Comparison of ENCODE assay signal across 1 cellular context in genomic region chr12:68364893-68365725, GRCh38.
TF ChIP-seq lines count a peak whose summit lies in the region.

No MANE protein-coding gene starts in this region.

TF ChIP-seq in K562, 482 proteins besides CTCF, POLR2A, EP300 and RAD21 (continued from another document and continues in another):
- TF ChIP-seq ZC3H11A (IDR thresholded peaks at IDR 0.05; ENCODE audit: low read depth, low read length), result 0 out of 2 replicates have a peak, but pooled peaks have one; percentile 44
- no peak for TF ChIP-seq MBD1 (CRISPR knock-in tag; IDR thresholded peaks at IDR 0.05)
- no peak for TF ChIP-seq KLF6 (CRISPR knock-in tag; IDR thresholded peaks at IDR 0.05; ENCODE audit: borderline replicate concordance)
- TF ChIP-seq MECOM (CRISPR knock-in tag; IDR thresholded peaks at IDR 0.05), result no peak
- 0 out of 2 replicates have a peak, but pooled peaks have one; percentile 22 for TF ChIP-seq ZNF232 (CRISPR knock-in tag; IDR thresholded peaks at IDR 0.05)
- TF ChIP-seq LCOR (CRISPR knock-in tag; IDR thresholded peaks at IDR 0.05), result 0 out of 2 replicates have a peak, but pooled peaks have one; percentile 39
- peak; percentile 47; the same call in 1 of the 2 replicates for TF ChIP-seq ZNF76 (CRISPR knock-in tag; IDR thresholded peaks at IDR 0.05; ENCODE audit: borderline replicate concordance)
- peak; percentile 31 to 40; a peak in 1 of 4 replicates for TF ChIP-seq TRIM24 (IDR thresholded peaks at IDR 0.05)
- peak; percentile 80; the same call in 1 of the 2 replicates for TF ChIP-seq FOXP4 (CRISPR knock-in tag; IDR thresholded peaks at IDR 0.05; ENCODE audit: borderline replicate concordance)
- no peak for TF ChIP-seq ZNF830 (CRISPR knock-in tag; IDR thresholded peaks at IDR 0.05)
- no peak for TF ChIP-seq TCFL5 (CRISPR knock-in tag; conservative IDR thresholded peaks at IDR 0.05)
- peak; percentile 90 for TF ChIP-seq HDAC2 (IDR thresholded peaks at IDR 0.05)
- TF ChIP-seq GABPB2 (CRISPR knock-in tag; conservative IDR thresholded peaks at IDR 0.05), result no peak
- no peak for TF ChIP-seq ZNF668 (CRISPR knock-in tag; IDR thresholded peaks at IDR 0.05)
- no peak for TF ChIP-seq IRF1 (CRISPR knock-in tag; IDR thresholded peaks at IDR 0.05; ENCODE audit: borderline replicate concordance)
- TF ChIP-seq ZBTB2 (IDR thresholded peaks at IDR 0.05), result no peak; the same call in 1 of the 2 replicates
- peak; percentile 53 to 76 for TF ChIP-seq MNT (conservative IDR thresholded peaks at IDR 0.05)
- peak; percentile 75; the same call in 1 of the 2 replicates for TF ChIP-seq ATF7 (IDR thresholded peaks at IDR 0.05)
- no peak for TF ChIP-seq DLX4 (CRISPR knock-in tag; IDR thresholded peaks at IDR 0.05)
- peak; percentile 74 for TF ChIP-seq GATA2 (CRISPR knock-in tag; IDR thresholded peaks at IDR 0.05)
- no peak for TF ChIP-seq CGGBP1 (CRISPR knock-in tag; IDR thresholded peaks at IDR 0.05)
- peak; percentile 70; the same call in 1 of the 2 replicates for TF ChIP-seq JUND (IDR thresholded peaks at IDR 0.05; ENCODE audit: borderline replicate concordance, low read depth, low read length)
- TF ChIP-seq JUND (tag; IDR thresholded peaks at IDR 0.05; ENCODE audit: borderline replicate concordance, low read depth, low read length), result peak; percentile 35; the same call in 1 of the 3 replicates
- peak; percentile 35; the same call in 1 of the 2 replicates for TF ChIP-seq EHMT2 (IDR thresholded peaks at IDR 0.05)
- peak; percentile 92; the same call in 1 of the 2 replicates for TF ChIP-seq ETV5 (CRISPR knock-in tag; IDR thresholded peaks at IDR 0.05; ENCODE audit: low read depth)
- no peak for TF ChIP-seq HINFP (tag; conservative IDR thresholded peaks at IDR 0.05; ENCODE audit: low read depth)
- TF ChIP-seq ZNF79 (CRISPR knock-in tag; IDR thresholded peaks at IDR 0.05; ENCODE audit: low read depth), result no peak
- TF ChIP-seq ZNF165 (CRISPR knock-in tag; IDR thresholded peaks at IDR 0.05; ENCODE audit: borderline replicate concordance), result no peak
- no peak for TF ChIP-seq FOXO4 (CRISPR knock-in tag; IDR thresholded peaks at IDR 0.05)
- no peak for TF ChIP-seq ARID3A (IDR thresholded peaks at IDR 0.05; ENCODE audit: borderline replicate concordance, low read depth, low read length)
- no peak for TF ChIP-seq NR2C2 (CRISPR knock-in tag; IDR thresholded peaks at IDR 0.05)
- TF ChIP-seq NR2C2 (tag; IDR thresholded peaks at IDR 0.05), result peak; percentile 44; the same call in 1 of the 2 replicates
- TF ChIP-seq SRSF7 (optimal IDR thresholded peaks at IDR 0.05; ENCODE audit: low read depth, low read length), result no peak
- TF ChIP-seq NR1H2 (CRISPR knock-in tag; IDR thresholded peaks at IDR 0.05), result no peak
- no peak for TF ChIP-seq PHB (CRISPR knock-in tag; IDR thresholded peaks at IDR 0.05)
- peak; percentile 83 for TF ChIP-seq SNIP1 (IDR thresholded peaks at IDR 0.05; ENCODE audit: low read depth)
- no peak for TF ChIP-seq MCM3 (IDR thresholded peaks at IDR 0.05)
- no peak for TF ChIP-seq MYBL2 (IDR thresholded peaks at IDR 0.05; ENCODE audit: low read depth)
- no peak for TF ChIP-seq MYBL2 (CRISPR knock-in tag; IDR thresholded peaks at IDR 0.05; ENCODE audit: borderline replicate concordance)
- TF ChIP-seq SRSF3 (IDR thresholded peaks at IDR 0.05; ENCODE audit: insufficient read depth, low read length), result no peak
- TF ChIP-seq COPS2 (conservative IDR thresholded peaks at IDR 0.05), result no peak
- no peak for TF ChIP-seq EZH2 (IDR thresholded peaks at IDR 0.05; ENCODE audit: borderline replicate concordance, low read depth, low read length)
- TF ChIP-seq ZNF280A (IDR thresholded peaks at IDR 0.05; ENCODE audit: low read depth, partially characterized antibody), result no peak
- no peak for TF ChIP-seq ZBED1 (IDR thresholded peaks at IDR 0.05)
- no peak for TF ChIP-seq ZFP30 (CRISPR knock-in tag; IDR thresholded peaks at IDR 0.05; ENCODE audit: borderline replicate concordance)
- TF ChIP-seq KAT8 (IDR thresholded peaks at IDR 0.05; ENCODE audit: low read depth), result no peak
- TF ChIP-seq ATF1 (CRISPR knock-in tag; IDR thresholded peaks at IDR 0.05), result no peak
- TF ChIP-seq ATF1 (tag; IDR thresholded peaks at IDR 0.05), result peak; percentile 64
